10 cellular contexts compared by ENCODE assay signal in the genomic region with DNA sequence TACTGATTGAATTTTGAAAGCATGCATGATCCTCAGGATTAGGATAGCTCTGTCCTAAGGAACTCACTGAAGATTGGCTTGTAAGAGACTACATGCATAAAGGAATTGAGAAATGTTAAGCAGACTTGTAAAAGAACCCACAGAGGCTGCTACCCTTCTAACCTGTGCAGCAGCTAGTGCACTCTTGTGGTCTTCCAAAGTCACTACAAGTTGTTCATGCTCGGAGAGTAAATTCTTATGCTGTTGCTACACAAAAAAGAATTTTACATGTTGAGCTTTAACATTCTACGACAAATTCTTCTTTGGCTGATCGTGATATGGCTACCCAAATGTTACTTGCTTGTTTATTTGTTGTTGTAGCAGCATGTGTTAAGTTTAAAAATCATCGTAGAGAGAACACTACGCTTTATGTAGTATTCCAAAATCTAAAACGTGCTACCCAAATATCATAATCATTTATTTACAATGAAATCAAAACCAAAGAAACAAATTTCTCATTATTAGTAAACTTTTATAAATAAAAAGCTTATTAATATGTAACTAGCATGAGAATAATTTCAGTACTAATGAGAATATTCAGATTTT. TPM values are rescaled to one million over a fixed set of nuclear protein-coding genes. Genes with fewer than 3 reads are reported as not detected.
A peak's percentile ranks its signal among the peaks of the same experiment; 100 is the strongest.
DNase-seq lines count a peak whose midpoint lies in the region; ATAC-seq and TF ChIP-seq lines count a peak whose summit lies in the region.
"Had no signal": no experiment of that assay in that cellular context is flagged by ENCODE, and none has a peak within 500 bp of the region (broad histone marks: within the 10 kb centered on the region; RNA-seq: fewer than 3 reads in every experiment).

No MANE protein-coding gene starts in this region.

- H3K9me3 Mint-ChIP-seq in stimulated activated memory B cell treated with anti-CD40 and anti-IgM and Interleukin-4, amounts not matched to agents 10 μg/mL and 1 μg/mL and 100 μg/mL, for 72 hours: no peaks in the 10 kb centered on the region
- H3K9me3 Mint-ChIP-seq: naive B cell had no signal

- H3K27ac ChIP-seq in body of pancreas: no peak overlapping the region
- H3K27ac ChIP-seq: SJSA1 had no signal

- H3K4me3 Mint-ChIP-seq in stimulated activated memory B cell treated with anti-CD40 and anti-IgM and Interleukin-4, amounts not matched to agents 10 μg/mL and 1 μg/mL and 100 μg/mL, for 72 hours: no peak overlapping the region
- H3K4me3 Mint-ChIP-seq: naive B cell had no signal

- no peaks in the 10 kb centered on the region for H3K36me3 ChIP-seq in body of pancreas (replicated peaks in 1 of 2; ENCODE audit: insufficient read depth in 1 of 2, low read depth in 2 of 2)

- DNase-seq in DMS 273 (lab: John Stamatoyannopoulos, UW; ENCODE audit: unreplicated experiment): peak; percentile 84
- peak; percentile 22 to 61 for DNase-seq in NCI-H526 (lab: John Stamatoyannopoulos, UW)
- peak in 2 of 4 donors; percentile 34 to 37 for DNase-seq in body of pancreas
- peak; percentile 47 for DNase-seq in kidney tubule cell (ENCODE audit: low spot score)
- DNase-seq in central memory CD4-positive, alpha-beta T cell: no peak
- DNase-seq: naive B cell had no signal

- no peak overlapping the region for H3K27ac Mint-ChIP-seq in stimulated activated memory B cell treated with anti-CD40 and anti-IgM and Interleukin-4, amounts not matched to agents 10 μg/mL and 1 μg/mL and 100 μg/mL, for 72 hours
- H3K27ac Mint-ChIP-seq: naive B cell had no signal

- TF ChIP-seq POLR2A in body of pancreas (IDR thresholded peaks at IDR 0.05): no peak

- H3K27me3 ChIP-seq in body of pancreas: no peaks in the 10 kb centered on the region
- H3K27me3 ChIP-seq: SJSA1 had no signal

- 76 to 86% methylated on average over 6 of the region's 6 CpGs for WGBS in body of pancreas, 2 donors

- no peaks in the 10 kb centered on the region for H3K9me3 ChIP-seq in body of pancreas
- H3K9me3 ChIP-seq: SJSA1 had no signal

- H3K4me1 Mint-ChIP-seq in stimulated activated memory B cell treated with anti-CD40 and anti-IgM and Interleukin-4, amounts not matched to agents 10 μg/mL and 1 μg/mL and 100 μg/mL, for 72 hours: no peaks in the 10 kb centered on the region
- H3K4me1 Mint-ChIP-seq: naive B cell had no signal

- no peaks in the 10 kb centered on the region for H3K27me3 Mint-ChIP-seq in stimulated activated memory B cell treated with anti-CD40 and anti-IgM and Interleukin-4, amounts not matched to agents 10 μg/mL and 1 μg/mL and 100 μg/mL, for 72 hours
- H3K27me3 Mint-ChIP-seq: naive B cell had no signal

- TF ChIP-seq CTCF in body of pancreas (IDR thresholded peaks at IDR 0.05): peak; percentile 12 to 62 (median 42)

- peaks cover 14% of the 10 kb centered on the region for H3K4me1 ChIP-seq in body of pancreas
- H3K4me1 ChIP-seq: SJSA1 had no signal

- H3K4me3 ChIP-seq in body of pancreas: no peak overlapping the region
- H3K4me3 ChIP-seq: SJSA1 had no signal

- ATAC-seq in GM19395 (IDR thresholded peaks at IDR 0.05; ENCODE audit: unreplicated experiment) (peak; percentile 79), HG03378 (IDR thresholded peaks at IDR 0.05; ENCODE audit: unreplicated experiment) (peak; percentile 85), body of pancreas (no peak)
- no peak for ATAC-seq in stimulated activated memory B cell treated with anti-CD40 and anti-IgM and Interleukin-4, amounts not matched to agents 10 μg/mL and 1 μg/mL and 100 μg/mL, for 72 hours

- H3K36me3 Mint-ChIP-seq in stimulated activated memory B cell treated with anti-CD40 and anti-IgM and Interleukin-4, amounts not matched to agents 10 μg/mL and 1 μg/mL and 100 μg/mL, for 72 hours: peaks cover 42% of the 10 kb centered on the region

- intact Hi-C loops in body of pancreas (cut with DNase I): no loop called here

RNA-seq across cellular contexts. Expression of a gene that starts 55.0 kb away (rescaled TPM):
- 10 to 100 TPM; 21.0 to 32.6 TPM for total RNA-seq in body of pancreas

Comparison
In these comparisons a context has a peak if more than half of its experiments do, and no peak if none do; other contexts are left out.
1. ATAC-seq: peak in GM19395 (single experiment) and HG03378 (single experiment); none in body of pancreas (single experiment) and stimulated activated memory B cell treated with anti-CD40 and anti-IgM and Interleukin-4, amounts not matched to agents 10 μg/mL and 1 μg/mL and 100 μg/mL, for 72 hours (single experiment).